In genomic region chr11:111231836-111232235, GRCh38 we compare ENCODE assay signal across 1 cellular context.
TF ChIP-seq lines count a peak whose summit lies in the region.

No MANE protein-coding gene starts in this region.

TF ChIP-seq in HepG2, 621 proteins besides CTCF, POLR2A, EP300 and RAD21 (continued from another document):
- no peak for TF ChIP-seq ZNF280B (CRISPR knock-in tag; IDR thresholded peaks at IDR 0.05; ENCODE audit: borderline replicate concordance)
- TF ChIP-seq SUZ12 (IDR thresholded peaks at IDR 0.05; ENCODE audit: low read depth, low read length): no peak
- no peak for TF ChIP-seq ZUFSP (CRISPR knock-in tag; IDR thresholded peaks at IDR 0.05; ENCODE audit: borderline replicate concordance)
- TF ChIP-seq ZNF142 (CRISPR knock-in tag; IDR thresholded peaks at IDR 0.05): no peak
- TF ChIP-seq KLF15 (CRISPR knock-in tag; IDR thresholded peaks at IDR 0.05; ENCODE audit: borderline replicate concordance): no peak
